Comparison of ENCODE assay signal across 3 cellular contexts in the genomic region with DNA sequence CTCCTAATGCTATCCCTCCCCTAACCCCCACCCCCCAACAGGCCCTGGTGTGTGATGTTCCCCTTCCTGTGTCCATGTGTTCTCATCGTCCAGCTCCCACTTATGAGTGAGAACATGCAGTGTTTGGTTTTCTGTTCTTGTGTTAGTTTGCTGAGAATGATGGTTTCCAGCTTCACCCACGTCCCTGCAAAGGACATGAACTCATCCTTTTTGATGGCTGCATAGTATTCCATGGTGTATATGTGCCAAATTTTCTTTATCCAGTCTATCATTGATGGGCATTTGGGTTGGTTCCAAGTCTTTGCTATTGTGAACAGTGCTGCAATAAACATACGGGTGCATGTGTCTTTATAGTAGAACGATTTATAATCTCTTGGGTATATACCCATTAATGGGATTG. TPM values are rescaled to one million over a fixed set of nuclear protein-coding genes. Genes with fewer than 3 reads are reported as not detected.
"Had no signal": no experiment of that assay in that cellular context is flagged by ENCODE, and none has a peak within 500 bp of the region (broad histone marks: within the 10 kb centered on the region; RNA-seq: fewer than 3 reads in every experiment).

No MANE protein-coding gene starts in this region.

RNA-seq across cellular contexts. Expression of gene KCNJ8, which starts 15.2 kb away (rescaled TPM):
- total RNA-seq: HepG2, HT-29 had no signal
- polyA plus RNA-seq: HepG2, IgD-negative memory B cell had no signal
